ENCODE assay signal across 8 cellular contexts in the genomic region with DNA sequence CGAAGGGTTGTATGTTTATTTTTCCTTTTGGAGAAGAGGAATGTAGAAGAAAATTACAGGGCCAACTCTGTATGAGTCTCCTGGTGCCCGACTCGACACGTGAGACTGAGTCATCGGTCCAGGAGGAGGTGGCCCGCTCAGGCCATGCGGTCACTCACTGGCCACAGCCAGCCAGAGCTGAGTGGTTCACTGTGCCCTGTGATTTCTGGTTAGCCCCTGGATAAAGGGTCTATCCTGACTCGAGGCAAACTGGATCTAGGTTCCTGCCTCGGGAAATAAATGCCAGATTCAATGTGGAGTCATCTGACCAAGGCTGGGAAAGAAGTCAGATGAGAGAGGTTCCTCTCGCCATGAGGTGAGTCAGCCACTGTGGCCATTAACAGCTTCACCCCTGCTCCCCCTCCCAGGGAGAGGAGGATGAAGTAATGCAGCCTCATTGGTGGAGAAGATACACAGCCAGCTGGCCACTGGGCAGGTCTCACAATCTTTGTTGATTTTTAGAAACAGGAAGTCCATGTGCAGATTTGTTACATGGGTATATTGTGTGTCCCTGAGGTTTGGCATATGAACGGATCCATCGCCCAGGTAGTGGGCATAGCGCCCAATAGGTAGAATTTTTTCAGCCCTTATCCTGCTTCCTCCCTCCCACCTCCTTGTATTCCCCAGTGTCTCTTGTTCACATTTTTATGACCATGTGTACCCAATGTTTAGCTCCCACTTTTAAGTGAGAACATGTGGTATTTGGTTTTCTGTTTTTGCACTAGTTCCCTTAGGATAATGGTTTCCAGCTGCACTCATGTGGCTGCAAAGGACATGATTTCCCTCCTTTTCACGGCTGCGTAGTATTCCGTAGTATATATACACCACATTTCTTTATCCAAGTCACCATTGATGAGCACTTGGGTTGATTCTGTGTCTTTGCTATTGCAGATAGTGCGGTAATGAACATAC. TPM values are rescaled to one million over a fixed set of nuclear protein-coding genes. Genes with fewer than 3 reads are reported as not detected.
DNase-seq lines count a peak whose midpoint lies in the region; ATAC-seq, FAIRE-seq and TF ChIP-seq lines count a peak whose summit lies in the region.

No MANE protein-coding gene starts in this region.

- H3K27ac ChIP-seq in astrocyte (ENCODE audit: low read depth, low read length): peak overlapping the region; percentile 99
- peak overlapping the region; percentile 8 for H3K27ac ChIP-seq in keratinocyte (ENCODE audit: control insufficient read depth, insufficient read depth, low read length)
- H3K27ac ChIP-seq in testis: peak overlapping the region; percentile 33 to 64

- H3K9me3 Mint-ChIP-seq in astrocyte (ENCODE audit: unreplicated experiment): peaks cover 4% of the 10 kb centered on the region
- H3K9me3 Mint-ChIP-seq in activated CD4-positive, alpha-beta T cell treated with anti-CD3 and anti-CD28 coated beads, Interleukin-2, amount 10 ng/mL, durations not matched to agents 24 days and 14 days: no peaks in the 10 kb centered on the region

- DNase-seq in HTR-8/SVneo (ENCODE audit: insufficient read length, low spot score) (peak; percentile 87), astrocyte (ENCODE audit: low read depth) (peak; percentile 96), keratinocyte (ENCODE audit: low read depth, low spot score) (no peak), testis (peak; percentile 73), iPS-NIHi7 (ENCODE audit: extremely low spot score) (no peak), cortex of kidney (lab: John Stamatoyannopoulos, UW) (no peak)
- no peak for DNase-seq in activated CD4-positive, alpha-beta T cell treated with anti-CD3 and anti-CD28 coated beads, Interleukin-2, amount 10 ng/mL, durations not matched to agents 24 days and 14 days

- intact Hi-C loops in testis (cut with DNase I; ENCODE audit: low total_unique reads): no loop called here
- intact Hi-C loops in activated CD4-positive, alpha-beta T cell treated with anti-CD3 and anti-CD28 coated beads, Interleukin-2, amount 10 ng/mL, durations not matched to agents 24 days and 14 days (cut with micrococcal nuclease): no loop called here

- H3K27ac Mint-ChIP-seq in astrocyte (ENCODE audit: unreplicated experiment): peak overlapping the region; percentile 96
- no peak overlapping the region for H3K27ac Mint-ChIP-seq in activated CD4-positive, alpha-beta T cell treated with anti-CD3 and anti-CD28 coated beads, Interleukin-2, amount 10 ng/mL, durations not matched to agents 24 days and 14 days

- H3K9ac ChIP-seq in astrocyte (ENCODE audit: low read length) (peak overlapping the region; percentile 82), keratinocyte (ENCODE audit: control insufficient read depth, extremely low read depth, insufficient read depth, low read length) (no peak overlapping the region)

- no peak for TF ChIP-seq POLR2A in testis (IDR thresholded peaks at IDR 0.05)

- H3K9me3 ChIP-seq in astrocyte (ENCODE audit: insufficient read depth, low read depth, low read length): no peaks in the 10 kb centered on the region
- no peaks in the 10 kb centered on the region for H3K9me3 ChIP-seq in keratinocyte (ENCODE audit: control insufficient read depth, low read depth, low read length)
- H3K9me3 ChIP-seq in testis: no peaks in the 10 kb centered on the region

- no peaks in the 10 kb centered on the region for H3K27me3 Mint-ChIP-seq in astrocyte (ENCODE audit: low read depth, unreplicated experiment)
- H3K27me3 Mint-ChIP-seq in activated CD4-positive, alpha-beta T cell treated with anti-CD3 and anti-CD28 coated beads, Interleukin-2, amount 10 ng/mL, durations not matched to agents 24 days and 14 days: peaks cover 9% of the 10 kb centered on the region

- H3K4me3 Mint-ChIP-seq in astrocyte (ENCODE audit: unreplicated experiment): peak overlapping the region; percentile 55
- no peak overlapping the region for H3K4me3 Mint-ChIP-seq in activated CD4-positive, alpha-beta T cell treated with anti-CD3 and anti-CD28 coated beads, Interleukin-2, amount 10 ng/mL, durations not matched to agents 24 days and 14 days

- TF ChIP-seq CTCF in astrocyte (IDR thresholded peaks at IDR 0.05; ENCODE audit: insufficient read depth, low read depth, low read length): no peak
- no peak for TF ChIP-seq CTCF in keratinocyte (optimal IDR thresholded peaks at IDR 0.05 in 1 of 3, IDR thresholded peaks at IDR 0.05 in 1 of 3, conservative IDR thresholded peaks at IDR 0.05 in 1 of 3; ENCODE audit: extremely low read depth in 1 of 3, insufficient read depth in 2 of 3, low read length in 3 of 3)
- TF ChIP-seq CTCF in testis (IDR thresholded peaks at IDR 0.05): no peak

- H3K4me2 ChIP-seq in astrocyte (ENCODE audit: low read length) (peak overlapping the region; percentile 74), keratinocyte (ENCODE audit: control insufficient read depth, extremely low read depth, insufficient read depth, low read depth, low read length) (peak overlapping the region; percentile 45)

- no peak for ATAC-seq in HG03354 (IDR thresholded peaks at IDR 0.05; ENCODE audit: poor library complexity, severe bottlenecking, unreplicated experiment)

- peaks cover 2% of the 10 kb centered on the region for H3K36me3 Mint-ChIP-seq in astrocyte (ENCODE audit: low read depth, unreplicated experiment)
- no peaks in the 10 kb centered on the region for H3K36me3 Mint-ChIP-seq in activated CD4-positive, alpha-beta T cell treated with anti-CD3 and anti-CD28 coated beads, Interleukin-2, amount 10 ng/mL, durations not matched to agents 24 days and 14 days (ENCODE audit: low read depth)

- H3K27me3 ChIP-seq in astrocyte (ENCODE audit: insufficient read depth, low read length) (no peaks in the 10 kb centered on the region), keratinocyte (ENCODE audit: control insufficient read depth, extremely low read depth, insufficient read depth, low read length) (no peaks in the 10 kb centered on the region), testis (no peaks in the 10 kb centered on the region)

- dilution Hi-C loops in keratinocyte (cut with MboI; ENCODE audit: extremely low pct_ligation_motif_present, low sequenced_read_pairs): no loop called here

- WGBS in testis, 2 donors: 69 to 70% methylated on average over 16 to 17 of the region's 17 CpGs

- H4K20me1 ChIP-seq in astrocyte (ENCODE audit: insufficient read depth, low read length): no peaks in the 10 kb centered on the region
- no peaks in the 10 kb centered on the region for H4K20me1 ChIP-seq in keratinocyte (ENCODE audit: control insufficient read depth, extremely low read depth, insufficient read depth, low read length)

- H3K36me3 ChIP-seq in astrocyte (ENCODE audit: insufficient read depth, low read length) (peaks cover 8% of the 10 kb centered on the region), keratinocyte (ENCODE audit: control insufficient read depth in 2 of 2, extremely low read depth in 1 of 2, insufficient read depth in 2 of 2, low read length in 2 of 2) (no peaks in the 10 kb centered on the region), testis (ENCODE audit: low read depth, missing control alignments) (no peaks in the 10 kb centered on the region)

- FAIRE-seq in HTR-8/SVneo (lab: Jason Lieb, UNC) (peak; percentile 20), astrocyte (lab: Jason Lieb, UNC) (peak; percentile 76), keratinocyte (lab: Jason Lieb, UNC) (no peak)

- no peak overlapping the region for H3K4me3 ChIP-seq in astrocyte (ENCODE audit: insufficient read depth, low read depth, low read length)
- no peak overlapping the region for H3K4me3 ChIP-seq in keratinocyte (ENCODE audit: control insufficient read depth in 2 of 3, extremely low read depth in 1 of 3, insufficient read depth in 2 of 3, low read depth in 1 of 3, low read length in 3 of 3)
- no peak overlapping the region for H3K4me3 ChIP-seq in testis

- H3K4me1 ChIP-seq in astrocyte (ENCODE audit: insufficient read depth, low read length) (peaks cover 22% of the 10 kb centered on the region), keratinocyte (ENCODE audit: control insufficient read depth, extremely low read depth, insufficient read depth, low read length) (peaks cover 5% of the 10 kb centered on the region), testis (peaks cover 12% of the 10 kb centered on the region)

- H2AFZ ChIP-seq in astrocyte (ENCODE audit: low read depth, low read length): peak overlapping the region; percentile 38
- peak overlapping the region; percentile 53 for H2AFZ ChIP-seq in keratinocyte (ENCODE audit: control insufficient read depth, low read length)

- peaks cover 10% of the 10 kb centered on the region for H3K4me1 Mint-ChIP-seq in astrocyte (ENCODE audit: low read depth, unreplicated experiment)
- peaks cover 2% of the 10 kb centered on the region for H3K4me1 Mint-ChIP-seq in activated CD4-positive, alpha-beta T cell treated with anti-CD3 and anti-CD28 coated beads, Interleukin-2, amount 10 ng/mL, durations not matched to agents 24 days and 14 days

- H3K79me2 ChIP-seq in astrocyte (ENCODE audit: insufficient read depth, low read length) (peaks cover 17% of the 10 kb centered on the region), keratinocyte (ENCODE audit: control insufficient read depth, insufficient read depth, low read length) (no peaks in the 10 kb centered on the region)

- no peaks in the 10 kb centered on the region for H3K9me1 ChIP-seq in keratinocyte (ENCODE audit: control insufficient read depth, extremely low read depth, insufficient read depth, low read length)

RNA-seq across cellular contexts. Expression of a gene that starts 21.7 kb away (rescaled TPM):
- total RNA-seq in astrocyte: 48.1 and 51.0 TPM in 2 replicates
- 20.5 to 33.1 TPM (median 25.2 TPM) in 3 replicates for polyA plus RNA-seq in keratinocyte
- polyA plus RNA-seq in keratinocyte (2011; ENCODE audit: low read depth): 31.5 TPM
- 21.6 and 24.5 TPM in 2 replicates for polyA plus RNA-seq in keratinocyte (2011; cell fraction: cytosol; rRNA removed)
- polyA plus RNA-seq in keratinocyte (2011; cell fraction: nucleus; rRNA removed): 103 and 115 TPM in 2 replicates
- 29.7 and 39.1 TPM in 2 replicates for polyA plus RNA-seq in keratinocyte (2012; ENCODE audit: low replicate concordance)
- polyA minus RNA-seq in keratinocyte: 34.0 to 79.8 TPM (median 57.4 TPM) in 3 replicates
- 14.2 TPM for polyA minus RNA-seq in keratinocyte (2011; cell fraction: cytosol; rRNA and poly(A)+ RNA removed)
- 36.2 and 64.4 TPM in 2 replicates for polyA minus RNA-seq in keratinocyte (2011; cell fraction: nucleus; rRNA and poly(A)+ RNA removed)
- total RNA-seq in testis: 10 to 100 TPM; 77.5 to 79.8 TPM
- 32.8 TPM for polyA plus RNA-seq in testis (ENCODE audit: insufficient read depth, low read depth, low replicate concordance)
- total RNA-seq in activated CD4-positive, alpha-beta T cell treated with anti-CD3 and anti-CD28 coated beads, Interleukin-2, amount 10 ng/mL, durations not matched to agents 24 days and 14 days: 128 TPM in 2 replicates

RNA-seq across cellular contexts. Expression of a gene that starts 40.7 kb away (rescaled TPM):
- total RNA-seq in astrocyte (1.3 and 1.6 TPM in 2 replicates), testis (10 to 100 TPM; 32.3 to 77.1 TPM)
- polyA plus RNA-seq in keratinocyte (not detected in 3 replicates), testis (ENCODE audit: insufficient read depth, low read depth, low replicate concordance) (100 TPM)
- polyA plus RNA-seq in keratinocyte (2011; ENCODE audit: low read depth): 1.2 TPM
- not detected in 2 replicates for polyA plus RNA-seq in keratinocyte (2011; cell fraction: cytosol; rRNA removed)
- polyA plus RNA-seq in keratinocyte (2011; cell fraction: nucleus; rRNA removed): 0.08 and 0.24 TPM in 2 replicates
- polyA plus RNA-seq in keratinocyte (2012; ENCODE audit: low replicate concordance): 0.28 TPM in 1 of 2 replicates, not detected in the other
- not detected in 3 replicates for polyA minus RNA-seq in keratinocyte
- not detected for polyA minus RNA-seq in keratinocyte (2011; cell fraction: cytosol; rRNA and poly(A)+ RNA removed)
- polyA minus RNA-seq in keratinocyte (2011; cell fraction: nucleus; rRNA and poly(A)+ RNA removed): 0.62 TPM in 1 of 2 replicates, not detected in the other
- total RNA-seq in activated CD4-positive, alpha-beta T cell treated with anti-CD3 and anti-CD28 coated beads, Interleukin-2, amount 10 ng/mL, durations not matched to agents 24 days and 14 days: 0.56 TPM in 1 of 2 replicates, not detected in the other

Comparison
In these comparisons a context has a peak if more than half of its experiments do, and no peak if none do; other contexts are left out.
1. DNase-seq: peak in HTR-8/SVneo (single experiment), astrocyte (single experiment) and testis (single experiment); none in keratinocyte (single experiment), iPS-NIHi7 (single experiment), activated CD4-positive, alpha-beta T cell treated with anti-CD3 and anti-CD28 coated beads, Interleukin-2, amount 10 ng/mL, durations not matched to agents 24 days and 14 days (single experiment) and cortex of kidney (single experiment).
2. H3K27ac ChIP-seq: peak in every context shown above with its lines; median percentile 99 in astrocyte; 48 in testis; 8 in keratinocyte.
3. RNA of a gene that starts 40.7 kb away (total RNA-seq): 32.3 to 77.1 TPM in testis; 1.3 to 1.6 TPM in astrocyte and 0.56 TPM in activated CD4-positive, alpha-beta T cell treated with anti-CD3 and anti-CD28 coated beads, Interleukin-2, amount 10 ng/mL, durations not matched to agents 24 days and 14 days; every median in the first group is over 10 times any median in the second.